25 cellular contexts compared by ENCODE assay signal in the genomic region with DNA sequence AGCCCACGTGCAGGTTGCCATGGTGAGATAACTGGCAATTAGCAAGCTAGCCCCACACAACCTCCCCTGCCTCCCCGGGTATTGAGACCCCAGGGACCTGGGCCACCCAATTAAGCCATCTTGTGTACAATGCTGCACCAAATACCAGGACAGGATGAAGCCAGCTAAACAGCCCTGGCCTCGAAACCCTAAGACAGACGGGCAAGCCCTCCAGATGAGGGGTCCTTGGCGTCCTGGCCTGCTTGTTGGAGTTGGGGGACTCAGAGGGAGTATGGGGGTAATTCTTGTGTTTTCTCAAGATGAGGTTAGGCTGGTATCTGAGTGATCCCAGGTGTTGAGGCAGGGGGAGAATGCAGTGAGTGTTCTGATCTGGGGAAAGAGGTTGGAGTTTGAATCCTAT. TPM values are rescaled to one million over a fixed set of nuclear protein-coding genes. Genes with fewer than 3 reads are reported as not detected.
"Had no signal": no experiment of that assay in that cellular context is flagged by ENCODE, and none has a peak within 500 bp of the region (broad histone marks: within the 10 kb centered on the region; RNA-seq: fewer than 3 reads in every experiment).

No MANE protein-coding gene starts in this region.

- H3K27me3 Mint-ChIP-seq: dendritic cell treated with granulocyte-macrophage colony-stimulating factor and Interleukin-4, amounts not matched to agents 40 ng/mL and 50 ng/mL, for 4 days; effector memory CD8-positive, alpha-beta T cell; natural killer cell treated with Interleukin-12 subunit alpha and Interleukin-12 subunit beta and Interleukin-15 and Interleukin-18, amount 100 ng/mL, for 72 hours had no signal

- H3K27ac Mint-ChIP-seq: dendritic cell treated with granulocyte-macrophage colony-stimulating factor and Interleukin-4, amounts not matched to agents 40 ng/mL and 50 ng/mL, for 4 days; natural killer cell treated with Interleukin-12 subunit alpha and Interleukin-12 subunit beta and Interleukin-15 and Interleukin-18, amount 100 ng/mL, for 72 hours; stimulated activated effector memory CD8-positive, alpha-beta T cell treated with anti-CD3 and anti-CD28 coated beads, Interleukin-12 subunit alpha, Interleukin-12 subunit beta, amount 100 ng/mL, for 72 hours had no signal

- H3K9me3 Mint-ChIP-seq: dendritic cell treated with granulocyte-macrophage colony-stimulating factor and Interleukin-4, amounts not matched to agents 40 ng/mL and 50 ng/mL, for 4 days; effector memory CD8-positive, alpha-beta T cell; natural killer cell treated with Interleukin-12 subunit alpha and Interleukin-12 subunit beta and Interleukin-15 and Interleukin-18, amount 100 ng/mL, for 72 hours; stimulated activated effector memory CD8-positive, alpha-beta T cell treated with anti-CD3 and anti-CD28 coated beads, Interleukin-12 subunit alpha, Interleukin-12 subunit beta, amount 100 ng/mL, for 72 hours had no signal

- H3K4me3 ChIP-seq: esophagus squamous epithelium, gastroesophageal sphincter, lung, psoas muscle, right lobe of liver, suprapubic skin, thyroid gland, upper lobe of right lung, vagina had no signal

- H3K4me3 Mint-ChIP-seq: dendritic cell treated with granulocyte-macrophage colony-stimulating factor and Interleukin-4, amounts not matched to agents 40 ng/mL and 50 ng/mL, for 4 days; effector memory CD8-positive, alpha-beta T cell; natural killer cell treated with Interleukin-12 subunit alpha and Interleukin-12 subunit beta and Interleukin-15 and Interleukin-18, amount 100 ng/mL, for 72 hours; stimulated activated effector memory CD8-positive, alpha-beta T cell treated with anti-CD3 and anti-CD28 coated beads, Interleukin-12 subunit alpha, Interleukin-12 subunit beta, amount 100 ng/mL, for 72 hours had no signal

- H3K4me1 ChIP-seq: gastroesophageal sphincter, parathyroid adenoma, psoas muscle, right lobe of liver, thyroid gland, upper lobe of right lung, vagina had no signal

- H3K27me3 ChIP-seq: esophagus squamous epithelium, gastroesophageal sphincter, right lobe of liver, suprapubic skin, thyroid gland, upper lobe of right lung, vagina had no signal

- H3K9me3 ChIP-seq: esophagus squamous epithelium, gastroesophageal sphincter, psoas muscle, right lobe of liver, suprapubic skin, thyroid gland, upper lobe of right lung, vagina had no signal

- H3K4me1 Mint-ChIP-seq: stimulated activated effector memory CD8-positive, alpha-beta T cell treated with anti-CD3 and anti-CD28 coated beads, Interleukin-12 subunit alpha, Interleukin-12 subunit beta, amount 100 ng/mL, for 72 hours had no signal

- H3K27ac ChIP-seq: esophagus squamous epithelium, gastroesophageal sphincter, parathyroid adenoma, psoas muscle, right lobe of liver, suprapubic skin, thyroid gland, upper lobe of right lung, vagina had no signal

- H3K36me3 ChIP-seq: esophagus squamous epithelium, right lobe of liver, thyroid gland, upper lobe of right lung, vagina had no signal

- H3K36me3 Mint-ChIP-seq: natural killer cell treated with Interleukin-12 subunit alpha and Interleukin-12 subunit beta and Interleukin-15 and Interleukin-18, amount 100 ng/mL, for 72 hours; stimulated activated effector memory CD8-positive, alpha-beta T cell treated with anti-CD3 and anti-CD28 coated beads, Interleukin-12 subunit alpha, Interleukin-12 subunit beta, amount 100 ng/mL, for 72 hours had no signal

- ATAC-seq: effector memory CD8-positive, alpha-beta T cell; gastroesophageal sphincter; left cardiac atrium; left ventricle myocardium superior; natural killer cell treated with Interleukin-12 subunit alpha and Interleukin-12 subunit beta and Interleukin-15 and Interleukin-18, amount 100 ng/mL, for 72 hours; psoas muscle; right lobe of liver; stimulated activated effector memory CD8-positive, alpha-beta T cell treated with anti-CD3 and anti-CD28 coated beads, Interleukin-12 subunit alpha, Interleukin-12 subunit beta, amount 100 ng/mL, for 72 hours; stimulated activated naive CD8-positive, alpha-beta T cell treated with anti-CD3 and anti-CD28 coated beads, Interleukin-15, Interleukin-2, amounts not matched to agents 100 U/mL and 50 U/mL, for 24 hours; upper lobe of right lung had no signal

- DNase-seq: effector memory CD8-positive, alpha-beta T cell; esophagus squamous epithelium; foreskin fibroblast; kidney; left cardiac atrium; left ventricle myocardium superior; mesenchymal stem cell; midbrain; psoas muscle; retina; right lobe of liver; stimulated activated CD4-positive, alpha-beta T cell treated with anti-CD3 and anti-CD28 coated beads, Interleukin-4, amount 100 ng/mL, for 1 hour; stimulated activated CD8-positive, alpha-beta memory T cell treated with anti-CD3 and anti-CD28 coated beads, Interleukin-4, amount 100 ng/mL, for 48 hours; stimulated activated naive CD8-positive, alpha-beta T cell treated with anti-CD3 and anti-CD28 coated beads, Interleukin-15, Interleukin-2, amounts not matched to agents 100 U/mL and 50 U/mL, for 24 hours; thyroid gland; upper lobe of right lung had no signal

RNA-seq across cellular contexts. Expression of a gene that starts 47.8 kb away (rescaled TPM):
- total RNA-seq: epithelial cell of proximal tubule, left ventricle myocardium superior, vagina had no signal
